ENCODE assay signal across 16 cellular contexts in genomic region chr5:146794326-146795029, GRCh38.
DNase-seq lines count a peak whose midpoint lies in the region; ATAC-seq and TF ChIP-seq lines count a peak whose summit lies in the region.
"Had no signal": no experiment of that assay in that cellular context is flagged by ENCODE, and none has a peak within 500 bp of the region (broad histone marks: within the 10 kb centered on the region; RNA-seq: fewer than 3 reads in every experiment).

No MANE protein-coding gene starts in this region.

- TF ChIP-seq EP300 in neural cell (conservative IDR thresholded peaks at IDR 0.05; ENCODE audit: poor library complexity, severe bottlenecking): no peak

- H3K27ac Mint-ChIP-seq in activated CD8-positive, alpha-beta T cell treated with anti-CD3 and anti-CD28 coated beads, Interleukin-2, amount 10 ng/mL, durations not matched to agents 7 days and 5 days: peak overlapping the region; percentile 66
- H3K27ac Mint-ChIP-seq in activated T-helper 1 cell treated with anti-CD3 and anti-CD28 coated beads, Interleukin-12 subunit alpha, Interleukin-12 subunit beta, Interleukin-2, Interleukin-4 antibody, amounts not matched to agents 30 ng/mL and 10 ng/mL and 1 ng/mL, durations not matched to agents 14 hours and 24 hours and 36 hours: no peak overlapping the region
- H3K27ac Mint-ChIP-seq: activated naive CD4-positive, alpha-beta T cell treated with anti-CD3 and anti-CD28 coated beads, Interleukin-2, amount 50 U/mL, for 24 hours; stimulated activated naive CD8-positive, alpha-beta T cell treated with anti-CD3 and anti-CD28 coated beads, Interleukin-15, Interleukin-2, amounts not matched to agents 100 ng/mL and 50 ng/mL, for 24 hours had no signal

- H4K20me1 ChIP-seq in neural cell (ENCODE audit: insufficient read depth): no peaks in the 10 kb centered on the region

- CTCF ChIA-PET in activated CD8-positive, alpha-beta T cell treated with anti-CD3 and anti-CD28 coated beads, Interleukin-2, amount 10 ng/mL, durations not matched to agents 7 days and 5 days (lab: Charles Lee): interaction anchor here (0.8 to 1.3 kb wide), 7 partner anchors 9 to 261 kb away, joined by 3 to 5 read pairs (median 4); no protein-coding TSS in a partner anchor

- no peaks in the 10 kb centered on the region for H3K27me3 ChIP-seq in neural cell (ENCODE audit: insufficient read depth, low read depth, low read length)
- H3K27me3 ChIP-seq: right atrium auricular region had no signal

- no peaks in the 10 kb centered on the region for H3K9me3 ChIP-seq in neural cell (ENCODE audit: low read length)
- H3K9me3 ChIP-seq: left ventricle myocardium inferior, right atrium auricular region had no signal

- TF ChIP-seq RAD21 in neural cell (conservative IDR thresholded peaks at IDR 0.05): no peak

- H3K79me2 ChIP-seq in neural cell (replicated peaks; ENCODE audit: insufficient read depth, low read length): peaks cover 11% of the 10 kb centered on the region

- H3K4me3 Mint-ChIP-seq in activated CD8-positive, alpha-beta T cell treated with anti-CD3 and anti-CD28 coated beads, Interleukin-2, amount 10 ng/mL, durations not matched to agents 7 days and 5 days: peak overlapping the region; percentile 32
- no peak overlapping the region for H3K4me3 Mint-ChIP-seq in activated T-helper 1 cell treated with anti-CD3 and anti-CD28 coated beads, Interleukin-12 subunit alpha, Interleukin-12 subunit beta, Interleukin-2, Interleukin-4 antibody, amounts not matched to agents 30 ng/mL and 10 ng/mL and 1 ng/mL, durations not matched to agents 14 hours and 24 hours and 36 hours
- H3K4me3 Mint-ChIP-seq: activated naive CD4-positive, alpha-beta T cell treated with anti-CD3 and anti-CD28 coated beads, Interleukin-2, amount 50 U/mL, for 24 hours; naive thymus-derived CD8-positive, alpha-beta T cell; stimulated activated naive CD8-positive, alpha-beta T cell treated with anti-CD3 and anti-CD28 coated beads, Interleukin-15, Interleukin-2, amounts not matched to agents 100 ng/mL and 50 ng/mL, for 24 hours had no signal

- H3K4me2 ChIP-seq in neural cell (ENCODE audit: low read length): no peak overlapping the region

- H3K9ac ChIP-seq in neural cell (ENCODE audit: low read length): no peak overlapping the region

- peaks cover 2% of the 10 kb centered on the region for H3F3A ChIP-seq in neural cell (ENCODE audit: insufficient read depth, low read length, poor library complexity, severe bottlenecking)

- no peak overlapping the region for H3K4me3 ChIP-seq in neural cell (ENCODE audit: low read length)
- H3K4me3 ChIP-seq: left ventricle myocardium inferior, right atrium auricular region had no signal

- H3K9me3 Mint-ChIP-seq in activated CD8-positive, alpha-beta T cell treated with anti-CD3 and anti-CD28 coated beads, Interleukin-2, amount 10 ng/mL, durations not matched to agents 7 days and 5 days (ENCODE audit: insufficient read depth): no peaks in the 10 kb centered on the region
- H3K9me3 Mint-ChIP-seq in activated T-helper 1 cell treated with anti-CD3 and anti-CD28 coated beads, Interleukin-12 subunit alpha, Interleukin-12 subunit beta, Interleukin-2, Interleukin-4 antibody, amounts not matched to agents 30 ng/mL and 10 ng/mL and 1 ng/mL, durations not matched to agents 14 hours and 24 hours and 36 hours: no peaks in the 10 kb centered on the region
- H3K9me3 Mint-ChIP-seq: activated naive CD4-positive, alpha-beta T cell treated with anti-CD3 and anti-CD28 coated beads, Interleukin-2, amount 50 U/mL, for 24 hours; naive thymus-derived CD8-positive, alpha-beta T cell; stimulated activated naive CD8-positive, alpha-beta T cell treated with anti-CD3 and anti-CD28 coated beads, Interleukin-15, Interleukin-2, amounts not matched to agents 100 ng/mL and 50 ng/mL, for 24 hours had no signal

- no peaks in the 10 kb centered on the region for H3K9me2 ChIP-seq in neural cell (ENCODE audit: insufficient read depth, low read length)

- in situ Hi-C loops in KBM-7 (cut with MboI; ENCODE audit: low pct_unique_long_range_greater_than_20kb, low sequenced_read_pairs): no loop called here

- TF ChIP-seq CTCF in neural cell (IDR thresholded peaks at IDR 0.05; ENCODE audit: poor library complexity, severe bottlenecking): no peak

- H3K36me3 Mint-ChIP-seq in activated CD8-positive, alpha-beta T cell treated with anti-CD3 and anti-CD28 coated beads, Interleukin-2, amount 10 ng/mL, durations not matched to agents 7 days and 5 days (ENCODE audit: low read depth): no peaks in the 10 kb centered on the region
- no peaks in the 10 kb centered on the region for H3K36me3 Mint-ChIP-seq in activated T-helper 1 cell treated with anti-CD3 and anti-CD28 coated beads, Interleukin-12 subunit alpha, Interleukin-12 subunit beta, Interleukin-2, Interleukin-4 antibody, amounts not matched to agents 30 ng/mL and 10 ng/mL and 1 ng/mL, durations not matched to agents 14 hours and 24 hours and 36 hours (ENCODE audit: low read depth)
- H3K36me3 Mint-ChIP-seq: activated naive CD4-positive, alpha-beta T cell treated with anti-CD3 and anti-CD28 coated beads, Interleukin-2, amount 50 U/mL, for 24 hours; naive thymus-derived CD8-positive, alpha-beta T cell had no signal

- peaks cover 38% of the 10 kb centered on the region for H3K4me1 Mint-ChIP-seq in activated CD8-positive, alpha-beta T cell treated with anti-CD3 and anti-CD28 coated beads, Interleukin-2, amount 10 ng/mL, durations not matched to agents 7 days and 5 days (ENCODE audit: low read depth)
- peaks cover 8% of the 10 kb centered on the region for H3K4me1 Mint-ChIP-seq in activated T-helper 1 cell treated with anti-CD3 and anti-CD28 coated beads, Interleukin-12 subunit alpha, Interleukin-12 subunit beta, Interleukin-2, Interleukin-4 antibody, amounts not matched to agents 30 ng/mL and 10 ng/mL and 1 ng/mL, durations not matched to agents 14 hours and 24 hours and 36 hours (ENCODE audit: low read depth)

- no peak overlapping the region for H2AFZ ChIP-seq in neural cell (ENCODE audit: low read depth, low read length)

- POLR2A ChIA-PET in activated CD8-positive, alpha-beta T cell treated with anti-CD3 and anti-CD28 coated beads, Interleukin-2, amount 10 ng/mL, durations not matched to agents 7 days and 5 days (lab: Charles Lee): interaction anchor here (1.1 kb wide), 1 partner anchor 42 kb away, joined by 6 read pairs; no protein-coding TSS in a partner anchor

- intact Hi-C loops in activated T-helper 1 cell treated with anti-CD3 and anti-CD28 coated beads, Interleukin-12 subunit alpha, Interleukin-12 subunit beta, Interleukin-2, Interleukin-4 antibody, amounts not matched to agents 30 ng/mL and 10 ng/mL and 1 ng/mL, durations not matched to agents 14 hours and 24 hours and 36 hours (cut with micrococcal nuclease): no loop called here

- peaks cover 6% of the 10 kb centered on the region for H3K27me3 Mint-ChIP-seq in activated CD8-positive, alpha-beta T cell treated with anti-CD3 and anti-CD28 coated beads, Interleukin-2, amount 10 ng/mL, durations not matched to agents 7 days and 5 days (ENCODE audit: low read depth)
- H3K27me3 Mint-ChIP-seq in activated T-helper 1 cell treated with anti-CD3 and anti-CD28 coated beads, Interleukin-12 subunit alpha, Interleukin-12 subunit beta, Interleukin-2, Interleukin-4 antibody, amounts not matched to agents 30 ng/mL and 10 ng/mL and 1 ng/mL, durations not matched to agents 14 hours and 24 hours and 36 hours (ENCODE audit: insufficient read depth): no peaks in the 10 kb centered on the region
- H3K27me3 Mint-ChIP-seq: activated naive CD4-positive, alpha-beta T cell treated with anti-CD3 and anti-CD28 coated beads, Interleukin-2, amount 50 U/mL, for 24 hours; naive thymus-derived CD8-positive, alpha-beta T cell; stimulated activated naive CD8-positive, alpha-beta T cell treated with anti-CD3 and anti-CD28 coated beads, Interleukin-15, Interleukin-2, amounts not matched to agents 100 ng/mL and 50 ng/mL, for 24 hours had no signal

- DNase-seq in KBM-7 (peak; percentile 65), germinal center (ENCODE audit: low spot score) (no peak), NCI-H526 treated with DMSO at 0.1 percent for 48 hours (lab: John Stamatoyannopoulos, UW) (no peak), retina (no peak)
- DNase-seq in activated CD8-positive, alpha-beta T cell treated with anti-CD3 and anti-CD28 coated beads, Interleukin-2, amount 10 ng/mL, durations not matched to agents 7 days and 5 days: no peak
- DNase-seq in activated T-helper 1 cell treated with anti-CD3 and anti-CD28 coated beads, Interleukin-12 subunit alpha, Interleukin-12 subunit beta, Interleukin-2, Interleukin-4 antibody, amounts not matched to agents 30 ng/mL and 10 ng/mL and 1 ng/mL, durations not matched to agents 14 hours and 24 hours and 36 hours (ENCODE audit: low spot score): no peak
- DNase-seq: GF-D8; left ventricle myocardium inferior; naive thymus-derived CD8-positive, alpha-beta T cell; T1000 had no signal

- peak; percentile 63 for ATAC-seq in GM18499 (IDR thresholded peaks at IDR 0.05; ENCODE audit: insufficient read depth, unreplicated experiment)
- peak; percentile 69 for ATAC-seq in activated CD8-positive, alpha-beta T cell treated with anti-CD3 and anti-CD28 coated beads, Interleukin-2, amount 10 ng/mL, durations not matched to agents 7 days and 5 days
- ATAC-seq: naive thymus-derived CD8-positive, alpha-beta T cell; Right ventricle myocardium inferior had no signal

- H3K27ac ChIP-seq in neural cell (ENCODE audit: low read length): peak overlapping the region; percentile 9
- H3K27ac ChIP-seq: left ventricle myocardium inferior, right atrium auricular region had no signal

- H3K36me3 ChIP-seq in neural cell (ENCODE audit: insufficient read depth, low read length): no peaks in the 10 kb centered on the region
- H3K36me3 ChIP-seq: left ventricle myocardium inferior, right atrium auricular region had no signal

TF ChIP-seq in neural cell, 6 proteins besides CTCF, POLR2A, EP300 and RAD21:
- TF ChIP-seq POLR2AphosphoS5 (IDR thresholded peaks at IDR 0.05): no peak
TF ChIP-seq in neural cell: peak in this region for 0.
